In genomic region chr12:122888232-122888752, GRCh38 we compare ENCODE assay signal across 8 cellular contexts. TPM values are rescaled to one million over a fixed set of nuclear protein-coding genes. Genes with fewer than 3 reads are reported as not detected.
DNase-seq lines count a peak whose midpoint lies in the region; ATAC-seq and TF ChIP-seq lines count a peak whose summit lies in the region.

No MANE protein-coding gene starts in this region.

- no TSS peak for BruUV-seq in IMR-90 (replicated peaks; lab: Mats Ljungman, UMichigan)

- no peak for TF ChIP-seq RAD21 in IMR-90 (IDR thresholded peaks at IDR 0.05; ENCODE audit: low read length)

- H3K9ac ChIP-seq in IMR-90 (ENCODE audit: low read depth, low read length) = no peak overlapping the region

- CTCF ChIA-PET in IMR-90 (lab: Yijun Ruan, JAX) = interaction anchor here (0.9 to 1.1 kb wide), 3 partner anchors 15 to 56 kb away, joined by 3 to 4 read pairs (median 3); no protein-coding TSS in a partner anchor

- peak overlapping the region; percentile 80 for H3K4ac ChIP-seq in IMR-90 (ENCODE audit: low read depth, low read length)

- POLR2A ChIA-PET in IMR-90 (lab: Charles Lee; ENCODE audit: unreplicated experiment) = no interaction called here

- H3K36me3 ChIP-seq in IMR-90 (ENCODE audit: control insufficient read depth, insufficient read depth, low read length) (no peaks in the 10 kb centered on the region; the same call in 1 of the 2 replicates), body of pancreas (replicated peaks in 1 of 2; ENCODE audit: insufficient read depth in 1 of 2, low read depth in 2 of 2) (no peaks in the 10 kb centered on the region), spleen (peaks cover 0 to 4% (median 0%) of the 10 kb centered on the region in 6 donors)

- TF ChIP-seq CTCF in GM10266 (IDR thresholded peaks at IDR 0.05; ENCODE audit: control insufficient read depth, insufficient read depth, low read depth, missing control alignments) (no peak), IMR-90 (conservative IDR thresholded peaks at IDR 0.05; ENCODE audit: low read depth, low read length) (no peak), body of pancreas (IDR thresholded peaks at IDR 0.05) (no peak), spleen (IDR thresholded peaks at IDR 0.05 in 8 of 11, conservative IDR thresholded peaks at IDR 0.05 in 3 of 11) (no peak)

- H3K9me3 ChIP-seq in IMR-90 (ENCODE audit: control insufficient read depth, insufficient read depth, low read length) (no peaks in the 10 kb centered on the region), body of pancreas (no peaks in the 10 kb centered on the region), spleen (no peaks in the 10 kb centered on the region)

- ATAC-seq in IMR-90 (ENCODE audit: low read depth) = peak; percentile 28
- peak; percentile 96 for ATAC-seq in body of pancreas

- TF ChIP-seq POLR2A in IMR-90 (IDR thresholded peaks at IDR 0.05; ENCODE audit: low read depth, low read length) (no peak), body of pancreas (IDR thresholded peaks at IDR 0.05) (peak in 2 of 3 donors; percentile 83 to 87), spleen (IDR thresholded peaks at IDR 0.05) (no peak)

- H2BK15ac ChIP-seq in IMR-90 (ENCODE audit: low read depth, low read length) = peak overlapping the region; percentile 12; the same call in 2 of the 3 replicates

- peak overlapping the region; percentile 17; the same call in 1 of the 2 replicates for H3K18ac ChIP-seq in IMR-90 (ENCODE audit: low read depth, low read length)

- peak overlapping the region; percentile 61 for H3K27ac ChIP-seq in IMR-90 (ENCODE audit: insufficient read depth, low read length)
- H3K27ac ChIP-seq in body of pancreas = peak overlapping the region; percentile 93 to 99 (median 98)
- peak overlapping the region; percentile 79 to 98 (median 92) for H3K27ac ChIP-seq in spleen

- peak overlapping the region; percentile 9 for H2AFZ ChIP-seq in IMR-90 (replicated peaks; ENCODE audit: low read length, poor library complexity)

- dilution Hi-C loops in IMR-90 (cut with HindIII; ENCODE audit: low sequenced_read_pairs, unreplicated experiment) = no loop called here

- H3K4me1 ChIP-seq in IMR-90 (ENCODE audit: control insufficient read depth, insufficient read depth, low read length) (peaks cover 32% of the 10 kb centered on the region), body of pancreas (peaks cover 85% of the 10 kb centered on the region), spleen (peaks cover 89 to 98% (median 97%) of the 10 kb centered on the region in 6 donors)

- peaks cover 37% of the 10 kb centered on the region for H3K9me1 ChIP-seq in IMR-90 (ENCODE audit: insufficient read depth, low read length)

- DNase-seq in GM10266 (ENCODE audit: extremely low spot score) = peak; percentile 51
- DNase-seq in IMR-90 = peak; percentile 69
- DNase-seq in SIG-M5 treated with dmso at 0.1 percent for 504 hours (lab: John Stamatoyannopoulos, UW; ENCODE audit: unreplicated experiment) = peak; percentile 97
- DNase-seq in body of pancreas = peak; percentile 91 to 98 (median 94)
- peak; percentile 90 for DNase-seq in iris pigment epithelial cell (ENCODE audit: low read depth)
- no peak for DNase-seq in spleen
- DNase-seq in A172 (ENCODE audit: low spot score) = no peak
- no peak for DNase-seq in SHP77 treated with DMSO at 0.1 percent for 48 hours (lab: John Stamatoyannopoulos, UW)

- peak overlapping the region; percentile 69 for H2BK5ac ChIP-seq in IMR-90 (ENCODE audit: low read depth, low read length, poor library complexity, severe bottlenecking)

- peaks cover 81% of the 10 kb centered on the region for H4K20me1 ChIP-seq in IMR-90 (ENCODE audit: insufficient read depth, low read length)

- H3K23ac ChIP-seq in IMR-90 (ENCODE audit: low read depth, low read length) = peak overlapping the region; percentile 31; the same call in 1 of the 2 replicates

- H3K27me3 ChIP-seq in IMR-90 (ENCODE audit: control insufficient read depth, insufficient read depth, low read length) (no peaks in the 10 kb centered on the region), body of pancreas (no peaks in the 10 kb centered on the region), spleen (replicated peaks in 1 of 7) (no peaks in the 10 kb centered on the region)

- peak overlapping the region; percentile 81 for H2BK20ac ChIP-seq in IMR-90 (ENCODE audit: low read depth, low read length)

- H2BK120ac ChIP-seq in IMR-90 (ENCODE audit: low read depth, low read length) = peak overlapping the region; percentile 3; the same call in 1 of the 2 replicates

- peaks cover 16 to 83% of the 10 kb centered on the region in 2 experiments; a peak in 3 of 4 replicates for H3K79me1 ChIP-seq in IMR-90 (ENCODE audit: low read depth in 1 of 2, low read length in 2 of 2)

- H3K4me3 ChIP-seq in IMR-90 (ENCODE audit: insufficient read depth, low read depth, low read length) (no peak overlapping the region), body of pancreas (no peak overlapping the region), spleen (peak overlapping the region in 6 of 8 donors; percentile 1 to 65 (median 24))

- in situ Hi-C loops in IMR-90 (cut with MboI; ENCODE audit: low sequenced_read_pairs) = no loop called here

- H2AK9ac ChIP-seq in IMR-90 (replicated peaks; ENCODE audit: low read depth, low read length, poor library complexity) = peak overlapping the region; percentile 5

- WGBS in IMR-90 (ENCODE audit: extremely low coverage in 2 of 2, insufficient read length in 1 of 2), 2 experiments = no CpG with 5 or more reads among the region's 12 CpGs
- 2 to 3% methylated on average over 12 of the region's 12 CpGs for WGBS in body of pancreas, 2 donors
- 6 to 16% (median 10%) methylated on average over 12 of the region's 12 CpGs for WGBS in spleen, 5 donors

- peak overlapping the region; percentile 84 for H3K14ac ChIP-seq in IMR-90 (replicated peaks; ENCODE audit: low read depth, low read length)

- H2AK5ac ChIP-seq in IMR-90 (ENCODE audit: low read depth, low read length) = peak overlapping the region; percentile 62

- intact Hi-C loops in IMR-90 (cut with micrococcal nuclease) (no loop called here), body of pancreas (cut with DNase I) (no loop called here), spleen (cut with DNase I; ENCODE audit: low total_unique reads) (no loop called here)

- no peak overlapping the region for H3K56ac ChIP-seq in IMR-90 (ENCODE audit: extremely low read depth, insufficient read depth, low read length)

- H4K8ac ChIP-seq in IMR-90 (ENCODE audit: low read depth in 2 of 2, low read length in 2 of 2) = peak overlapping the region in 1 of 2 experiments; percentile 77; a peak in 3 of 4 replicates

- peak overlapping the region; percentile 13 for H4K5ac ChIP-seq in IMR-90 (ENCODE audit: low read depth, low read length)

- H4K91ac ChIP-seq in IMR-90 (ENCODE audit: insufficient read depth, low read depth, low read length) = peak overlapping the region; percentile 38; the same call in 1 of the 2 replicates

- H3K4me2 ChIP-seq in IMR-90 (ENCODE audit: low read depth, low read length) = peak overlapping the region; percentile 58

TF ChIP-seq in IMR-90, 13 proteins besides CTCF, POLR2A, EP300 and RAD21:
- TF ChIP-seq CEBPB (IDR thresholded peaks at IDR 0.05; ENCODE audit: low read depth, low read length) = peak; percentile 76
- TF ChIP-seq MAZ (IDR thresholded peaks at IDR 0.05; ENCODE audit: borderline replicate concordance, low read depth, low read length) = no peak

RNA-seq across cellular contexts. Expression of gene VPS37B, which starts 7.6 kb away (rescaled TPM):
- total RNA-seq in IMR-90 (2012; rRNA removed) (8.6 and 13.9 TPM in 2 replicates), body of pancreas (10 to 100 TPM; 18.7 to 46.8 TPM), spleen (10 to 100 TPM; 43.4 to 67.5 (median 54.2) TPM)
- polyA plus RNA-seq in IMR-90 (2012; rRNA removed) (25.7 and 29.9 TPM in 2 replicates), spleen (10 to 100 TPM; 24.8 to 42.7 (median 29.6) TPM)
- polyA plus RNA-seq in IMR-90 (2012; cell fraction: cytosol; rRNA removed) = 30.2 and 32.2 TPM in 2 replicates
- polyA plus RNA-seq in IMR-90 (2012; cell fraction: nucleus; rRNA removed; ENCODE audit: low replicate concordance) = 46.1 and 46.4 TPM in 2 replicates
- 19.2 and 23.9 TPM in 2 replicates for total RNA-seq in A172 (2014; rRNA removed; shearing (Covaris generic))

RNA-seq across cellular contexts. Expression of gene HIP1R, which starts 53.0 kb away (rescaled TPM):
- total RNA-seq in IMR-90 (2012; rRNA removed) (9.7 and 13.8 TPM in 2 replicates), body of pancreas (100 to 1,000 TPM; 111 to 183 TPM), spleen (10 to 100 TPM; 40.3 to 65.2 (median 48.0) TPM)
- polyA plus RNA-seq in IMR-90 (2012; rRNA removed) (18.5 and 20.7 TPM in 2 replicates), spleen (10 to 100 TPM; 42.2 to 65.9 (median 65.1) TPM)
- 9.6 and 10.4 TPM in 2 replicates for polyA plus RNA-seq in IMR-90 (2012; cell fraction: cytosol; rRNA removed)
- polyA plus RNA-seq in IMR-90 (2012; cell fraction: nucleus; rRNA removed; ENCODE audit: low replicate concordance) = 96.7 and 158 TPM in 2 replicates
- 19.1 and 22.4 TPM in 2 replicates for total RNA-seq in A172 (2014; rRNA removed; shearing (Covaris generic))

Comparison
In these comparisons a context has a peak if more than half of its experiments do, and no peak if none do; other contexts are left out.
1. DNase-seq: peak in GM10266 (single experiment), IMR-90 (single experiment), SIG-M5 treated with dmso at 0.1 percent for 504 hours (single experiment), body of pancreas (4 of 4) and iris pigment epithelial cell (single experiment); none in spleen (single experiment), A172 (single experiment) and SHP77 treated with DMSO at 0.1 percent for 48 hours (single experiment).
2. H3K4me3 ChIP-seq: peak in spleen (6 of 8); none in IMR-90 (single experiment) and body of pancreas (0 of 2).
3. POLR2A ChIP-seq: peak in body of pancreas (2 of 3); none in IMR-90 (single experiment) and spleen (0 of 3).
4. Peak in every context shown above with its lines, with median percentiles within 50 percentile points of each other: H3K27ac ChIP-seq.